Comparison of ENCODE assay signal across 31 cellular contexts in the genomic region with DNA sequence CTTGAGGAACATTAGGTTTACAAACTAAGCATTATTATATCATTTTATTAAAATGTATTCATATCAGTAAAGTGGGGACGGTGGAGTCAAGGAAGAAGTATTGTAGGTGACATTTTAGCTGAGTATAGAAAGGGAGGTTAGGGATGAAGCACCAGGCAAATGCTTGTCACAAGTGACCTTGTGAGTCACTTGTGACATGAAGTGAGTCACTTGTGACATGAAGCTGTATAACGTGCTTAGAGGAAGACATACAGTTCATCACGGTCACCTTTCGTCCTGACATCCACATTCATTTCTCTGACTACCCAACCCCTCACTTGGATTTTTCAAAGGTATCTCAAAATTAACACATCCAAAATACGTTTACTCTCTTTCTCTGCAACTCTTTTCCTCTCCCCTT.
"Had no signal": no experiment of that assay in that cellular context is flagged by ENCODE, and none has a peak within 500 bp of the region (broad histone marks: within the 10 kb centered on the region; RNA-seq: fewer than 3 reads in every experiment).

No MANE protein-coding gene starts in this region.

- H3K4me2 ChIP-seq: smooth muscle cell had no signal

- H3K4me1 ChIP-seq: pancreas, prostate gland, right lobe of liver, sigmoid colon, spleen, thyroid gland, tibial nerve, upper lobe of left lung, vagina had no signal

- H3K36me3 Mint-ChIP-seq: naive thymus-derived CD8-positive, alpha-beta T cell; stimulated activated memory B cell treated with anti-CD40 and anti-IgM and Interleukin-4, amounts not matched to agents 10 μg/mL and 1 μg/mL and 100 μg/mL, for 72 hours had no signal

- FAIRE-seq: pancreas, urothelium cell line had no signal

- H3K4me3 ChIP-seq: pancreas, prostate gland, right lobe of liver, sigmoid colon, skin epidermis, smooth muscle cell, spleen, thoracic aorta, thyroid gland, tibial nerve, upper lobe of left lung, vagina had no signal

- H3K27ac Mint-ChIP-seq: naive thymus-derived CD8-positive, alpha-beta T cell; natural killer cell treated with Interleukin-12 subunit alpha and Interleukin-12 subunit beta and Interleukin-15 and Interleukin-18, amount 100 ng/mL, for 72 hours; nephron progenitor cell; stimulated activated memory B cell treated with anti-CD40 and anti-IgM and Interleukin-4, amounts not matched to agents 10 μg/mL and 1 μg/mL and 100 μg/mL, for 72 hours; stimulated activated naive CD8-positive, alpha-beta T cell treated with anti-CD3 and anti-CD28 coated beads, Interleukin-15, amount 100 ng/mL, for 72 hours had no signal

- H3K27ac ChIP-seq: neutrophil, pancreas, prostate gland, right lobe of liver, sigmoid colon, skin epidermis, spleen, thoracic aorta, thyroid gland, tibial nerve, upper lobe of left lung, vagina had no signal

- H3K4me1 Mint-ChIP-seq: naive thymus-derived CD8-positive, alpha-beta T cell; nephron progenitor cell; neural crest cell; stimulated activated memory B cell treated with anti-CD40 and anti-IgM and Interleukin-4, amounts not matched to agents 10 μg/mL and 1 μg/mL and 100 μg/mL, for 72 hours; stimulated activated naive CD8-positive, alpha-beta T cell treated with anti-CD3 and anti-CD28 coated beads, Interleukin-15, amount 100 ng/mL, for 72 hours had no signal

- H3K9me3 ChIP-seq: neutrophil, pancreas, prostate gland, right lobe of liver, sigmoid colon, spleen, thoracic aorta, thyroid gland, tibial nerve, upper lobe of left lung, vagina had no signal

- DNase-seq: naive thymus-derived CD8-positive, alpha-beta T cell; nephron progenitor cell; nucleus accumbens; pancreas; right cardiac atrium; right lobe of liver; sigmoid colon; spleen; stimulated activated CD4-positive, alpha-beta T cell treated with anti-CD3 and anti-CD28 coated beads, Interleukin-12 subunit alpha, Interleukin-12 subunit beta, amount 100 ng/mL, for 4 hours; stimulated activated CD4-positive, alpha-beta T cell treated with anti-CD3 and anti-CD28 coated beads, Interleukin-1b, Interleukin-23, amount 100 ng/mL, for 48 hours; stimulated activated CD4-positive, alpha-beta T cell treated with anti-CD3 and anti-CD28 coated beads, Interleukin-4, amount 100 ng/mL, for 1 hour; stimulated activated CD4-positive, alpha-beta T cell treated with anti-CD3 and anti-CD28 coated beads, Interleukin-4, amount 100 ng/mL, for 4 hours; stimulated activated CD8-positive, alpha-beta memory T cell treated with anti-CD3 and anti-CD28 coated beads, Interleukin-4, amount 100 ng/mL, for 48 hours; stimulated activated naive CD4-positive, alpha-beta T cell; stimulated activated naive CD8-positive, alpha-beta T cell treated with anti-CD3 and anti-CD28 coated beads, Interleukin-15, amount 100 ng/mL, for 72 hours; stimulated activated naive CD8-positive, alpha-beta T cell treated with anti-CD3 and anti-CD28 coated beads, Interleukin-15, Interleukin-2, amounts not matched to agents 100 U/mL and 50 U/mL, for 24 hours; substantia nigra; thyroid gland; trophoblast cell; upper lobe of left lung had no signal

- H3K9me3 Mint-ChIP-seq: stimulated activated memory B cell treated with anti-CD40 and anti-IgM and Interleukin-4, amounts not matched to agents 10 μg/mL and 1 μg/mL and 100 μg/mL, for 72 hours had no signal

- ATAC-seq: naive thymus-derived CD8-positive, alpha-beta T cell; natural killer cell treated with Interleukin-12 subunit alpha and Interleukin-12 subunit beta and Interleukin-15 and Interleukin-18, amount 100 ng/mL, for 72 hours; pancreas; right cardiac atrium; right lobe of liver; stimulated activated memory B cell treated with anti-CD40 and anti-IgM and Interleukin-4, amounts not matched to agents 10 μg/mL and 1 μg/mL and 100 μg/mL, for 72 hours; stimulated activated naive CD8-positive, alpha-beta T cell treated with anti-CD3 and anti-CD28 coated beads, Interleukin-15, amount 100 ng/mL, for 72 hours; stimulated activated naive CD8-positive, alpha-beta T cell treated with anti-CD3 and anti-CD28 coated beads, Interleukin-15, Interleukin-2, amounts not matched to agents 100 U/mL and 50 U/mL, for 24 hours had no signal

- H3K4me3 Mint-ChIP-seq: naive thymus-derived CD8-positive, alpha-beta T cell; natural killer cell treated with Interleukin-12 subunit alpha and Interleukin-12 subunit beta and Interleukin-15 and Interleukin-18, amount 100 ng/mL, for 72 hours; nephron progenitor cell; neural crest cell; stimulated activated memory B cell treated with anti-CD40 and anti-IgM and Interleukin-4, amounts not matched to agents 10 μg/mL and 1 μg/mL and 100 μg/mL, for 72 hours; stimulated activated naive CD8-positive, alpha-beta T cell treated with anti-CD3 and anti-CD28 coated beads, Interleukin-15, amount 100 ng/mL, for 72 hours had no signal

- H3K27me3 Mint-ChIP-seq: naive thymus-derived CD8-positive, alpha-beta T cell; natural killer cell treated with Interleukin-12 subunit alpha and Interleukin-12 subunit beta and Interleukin-15 and Interleukin-18, amount 100 ng/mL, for 72 hours; stimulated activated memory B cell treated with anti-CD40 and anti-IgM and Interleukin-4, amounts not matched to agents 10 μg/mL and 1 μg/mL and 100 μg/mL, for 72 hours; stimulated activated naive CD8-positive, alpha-beta T cell treated with anti-CD3 and anti-CD28 coated beads, Interleukin-15, amount 100 ng/mL, for 72 hours had no signal

- H3K36me3 ChIP-seq: neutrophil, pancreas, prostate gland, right lobe of liver, sigmoid colon, spleen, thoracic aorta, thyroid gland, tibial nerve, upper lobe of left lung, vagina had no signal

- H3K27me3 ChIP-seq: neutrophil, pancreas, right lobe of liver, sigmoid colon, spleen, thyroid gland, tibial nerve, upper lobe of left lung, vagina had no signal
